In genomic region chr6:3743541-3743940, GRCh38 we compare ENCODE assay signal across 11 cellular contexts. TPM values are rescaled to one million over a fixed set of nuclear protein-coding genes. Genes with fewer than 3 reads are reported as not detected.
DNase-seq lines count a peak whose midpoint lies in the region; ATAC-seq and TF ChIP-seq lines count a peak whose summit lies in the region.
"Had no signal": no experiment of that assay in that cellular context is flagged by ENCODE, and none has a peak within 500 bp of the region (broad histone marks: within the 10 kb centered on the region; RNA-seq: fewer than 3 reads in every experiment).

No MANE protein-coding gene starts in this region.

- peak overlapping the region; percentile 56 for H3K27ac ChIP-seq in caudate nucleus (ENCODE audit: low read depth, low read length)
- H3K27ac ChIP-seq in lower lobe of right lung, result peak overlapping the region; percentile 72
- H3K27ac ChIP-seq in subcutaneous abdominal adipose tissue (ENCODE audit: low read depth, low read length), result peak overlapping the region; percentile 97

- DNase-seq in caudate nucleus (lab: John Stamatoyannopoulos, UW), result no peak
- no peak for DNase-seq in lower lobe of right lung
- DNase-seq in NCI-H69 (lab: John Stamatoyannopoulos, UW), result no peak
- DNase-seq in activated CD4-positive, alpha-beta T cell treated with anti-CD3 and anti-CD28 coated beads, Interleukin-2, amount 50 U/mL, for 48 hours, result no peak
- DNase-seq in HuH-7 (ENCODE audit: low spot score), result no peak
- DNase-seq: CD8-positive, alpha-beta T cell; natural killer cell; NCI-H226 had no signal

- intact Hi-C loops in lower lobe of right lung (cut with DNase I), result no loop called here

- H3K4me3 ChIP-seq in lower lobe of right lung, result no peak overlapping the region
- peak overlapping the region in 3 of 5 donors; percentile 13 to 53 (median 51) for H3K4me3 ChIP-seq in subcutaneous abdominal adipose tissue (ENCODE audit: low read depth in 1 of 5, low read length in 5 of 5)

- H3K4me1 ChIP-seq in lower lobe of right lung (peaks cover 84% of the 10 kb centered on the region), subcutaneous abdominal adipose tissue (ENCODE audit: control insufficient read depth in 5 of 5, insufficient read depth in 5 of 5, low read length in 5 of 5) (peaks cover 31 to 97% (median 89%) of the 10 kb centered on the region in 5 donors)

- H3K4me1 Mint-ChIP-seq in IgD-negative memory B cell, result peaks cover 45 to 49% (median 46%) of the 10 kb centered on the region in 3 donors

- H3K4me3 Mint-ChIP-seq in IgD-negative memory B cell, result peak overlapping the region in 3 of 4 donors; percentile 79 to 93 (median 85)
- H3K4me3 Mint-ChIP-seq: CD8-positive, alpha-beta T cell had no signal

- no peaks in the 10 kb centered on the region for H3K36me3 Mint-ChIP-seq in IgD-negative memory B cell
- H3K36me3 Mint-ChIP-seq: CD8-positive, alpha-beta T cell; natural killer cell had no signal

- no peaks in the 10 kb centered on the region for H3K27me3 Mint-ChIP-seq in IgD-negative memory B cell

- H3K36me3 ChIP-seq in lower lobe of right lung (peaks cover 7% of the 10 kb centered on the region), subcutaneous abdominal adipose tissue (ENCODE audit: control insufficient read depth in 5 of 5, insufficient read depth in 5 of 5, low read length in 5 of 5) (peaks cover 0 to 35% (median 17%) of the 10 kb centered on the region in 5 donors)

- H3K27ac Mint-ChIP-seq in IgD-negative memory B cell, result peak overlapping the region; percentile 72 to 79 (median 79)
- H3K27ac Mint-ChIP-seq: CD8-positive, alpha-beta T cell had no signal

- no peaks in the 10 kb centered on the region for H3K9me3 ChIP-seq in lower lobe of right lung
- H3K9me3 ChIP-seq in subcutaneous abdominal adipose tissue (ENCODE audit: control insufficient read depth in 5 of 5, low read length in 5 of 5), result no peaks in the 10 kb centered on the region

- H3K27me3 ChIP-seq in lower lobe of right lung (ENCODE audit: low read depth), result no peaks in the 10 kb centered on the region
- no peaks in the 10 kb centered on the region for H3K27me3 ChIP-seq in subcutaneous abdominal adipose tissue (ENCODE audit: control insufficient read depth in 5 of 5, insufficient read depth in 4 of 5, low read length in 5 of 5)

- peak overlapping the region in 4 of 5 donors; percentile 1 to 38 (median 30) for H3K9ac ChIP-seq in subcutaneous abdominal adipose tissue (ENCODE audit: low read length in 5 of 5)

- ATAC-seq in lower lobe of right lung (no peak), GM21447 (IDR thresholded peaks at IDR 0.05; ENCODE audit: unreplicated experiment) (no peak)
- ATAC-seq: CD8-positive, alpha-beta T cell had no signal

- TF ChIP-seq CTCF in lower lobe of right lung (IDR thresholded peaks at IDR 0.05), result no peak

- H3K9me3 Mint-ChIP-seq in IgD-negative memory B cell, result no peaks in the 10 kb centered on the region
- H3K9me3 Mint-ChIP-seq: CD8-positive, alpha-beta T cell; natural killer cell had no signal

RNA-seq across cellular contexts. Expression of gene PXDC1, which starts 8.0 kb away (rescaled TPM):
- polyA plus RNA-seq in IgD-negative memory B cell, result 9.5 TPM
- total RNA-seq in lower lobe of right lung, result 50.9 TPM
